ENCODE assay signal across 20 cellular contexts in the genomic region with DNA sequence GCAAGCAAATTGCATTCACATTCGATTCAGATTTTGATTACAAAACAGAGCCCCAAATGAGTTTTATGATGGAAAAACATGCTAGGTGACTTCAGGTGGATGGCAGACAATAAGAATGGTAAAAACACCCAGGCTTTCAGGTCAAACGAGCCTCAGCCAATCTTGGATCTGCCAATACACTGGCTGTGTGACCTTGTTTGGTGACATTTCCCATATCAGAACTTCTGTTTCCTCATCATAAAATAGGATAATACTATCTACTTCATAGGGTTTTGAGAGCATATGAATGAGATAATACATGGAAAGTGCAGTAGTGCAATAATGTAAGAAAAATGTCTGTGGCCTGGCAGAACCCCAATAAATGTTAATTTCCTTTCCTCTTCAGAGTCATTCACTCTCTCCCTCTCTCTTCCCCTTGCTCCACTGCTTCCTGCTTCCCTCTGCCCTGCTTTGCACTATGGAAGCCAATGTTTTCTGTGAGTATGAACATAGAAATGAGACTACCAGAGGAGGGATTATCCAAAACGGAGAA.
DNase-seq lines count a peak whose midpoint lies in the region; ATAC-seq and TF ChIP-seq lines count a peak whose summit lies in the region.
"Had no signal": no experiment of that assay in that cellular context is flagged by ENCODE, and none has a peak within 500 bp of the region (broad histone marks: within the 10 kb centered on the region; RNA-seq: fewer than 3 reads in every experiment).

No MANE protein-coding gene starts in this region.

- no peak for ATAC-seq in HG03439 (IDR thresholded peaks at IDR 0.05; ENCODE audit: unreplicated experiment)
- ATAC-seq: CD8-positive, alpha-beta T cell; gastroesophageal sphincter; right cardiac atrium; stimulated activated naive CD8-positive, alpha-beta T cell treated with anti-CD3 and anti-CD28 coated beads, Interleukin-15, amount 100 ng/mL, for 72 hours; upper lobe of right lung had no signal

- H3K4me3 ChIP-seq in astrocyte of the spinal cord (ENCODE audit: low read depth, low read length): no peak overlapping the region
- H3K4me3 ChIP-seq: coronary artery, gastroesophageal sphincter, upper lobe of right lung had no signal

- TF ChIP-seq CTCF in astrocyte of the spinal cord (IDR thresholded peaks at IDR 0.05; ENCODE audit: low read depth, low read length): no peak

- DNase-seq in EH (ENCODE audit: low read depth) (peak; percentile 64), NCI-H226 (peak; percentile 78), astrocyte of the spinal cord (ENCODE audit: low read depth, low spot score) (peak; percentile 63), kidney tubule cell (ENCODE audit: low spot score) (peak; percentile 57), NCI-H748 treated with DMSO at 0.1 percent for 48 hours (lab: John Stamatoyannopoulos, UW) (no peak), middle frontal gyrus (ENCODE audit: extremely low spot score, low spot score) (no peak), SW 1271 (lab: John Stamatoyannopoulos, UW) (no peak)
- DNase-seq: activated CD4-positive, alpha-beta T cell treated with anti-CD3 and anti-CD28 coated beads, Interleukin-2, amount 10 ng/mL, durations not matched to agents 7 days and 5 days; activated naive CD4-positive, alpha-beta T cell; aorta; CD8-positive, alpha-beta T cell; DND-41; KBM-7; NCI-H1092; right cardiac atrium; stimulated activated naive CD8-positive, alpha-beta T cell treated with anti-CD3 and anti-CD28 coated beads, Interleukin-15, amount 100 ng/mL, for 72 hours; upper lobe of right lung had no signal

- in situ Hi-C loops in astrocyte of the spinal cord (cut with HindIII; ENCODE audit: low sequenced_read_pairs): no loop called here

Comparison
In these comparisons a context has a peak if more than half of its experiments do, and no peak if none do; other contexts are left out.
1. DNase-seq: peak in EH (single experiment), NCI-H226 (single experiment), astrocyte of the spinal cord (single experiment) and kidney tubule cell (single experiment); none in NCI-H748 treated with DMSO at 0.1 percent for 48 hours (single experiment), middle frontal gyrus (single experiment) and SW 1271 (0 of 2).